Comparison of ENCODE assay signal across 29 cellular contexts in genomic region chr2:113027691-113028090, GRCh38. TPM values are rescaled to one million over a fixed set of nuclear protein-coding genes. Genes with fewer than 3 reads are reported as not detected.
DNase-seq lines count a peak whose midpoint lies in the region; ATAC-seq and TF ChIP-seq lines count a peak whose summit lies in the region.
"Had no signal": no experiment of that assay in that cellular context is flagged by ENCODE, and none has a peak within 500 bp of the region (broad histone marks: within the 10 kb centered on the region; RNA-seq: fewer than 3 reads in every experiment).

No MANE protein-coding gene starts in this region.

- H3K27me3 ChIP-seq in GM23338 (ENCODE audit: insufficient read depth) (no peaks in the 10 kb centered on the region), esophagus muscularis mucosa (peaks cover 0 to 34% (median 0%) of the 10 kb centered on the region in 4 donors), neural progenitor cell (peaks cover 41% of the 10 kb centered on the region)
- H3K27me3 ChIP-seq: BE2C, BLaER1 had no signal

- H3K27ac ChIP-seq in GM23338 (ENCODE audit: low read depth) (no peak overlapping the region), esophagus muscularis mucosa (replicated peaks in 1 of 4) (no peak overlapping the region), neural progenitor cell (no peak overlapping the region)
- H3K27ac ChIP-seq: 22Rv1, A549, BLaER1 had no signal

- intact Hi-C loops in esophagus muscularis mucosa (cut with DNase I), result no loop called here
- intact Hi-C loops in activated CD4-positive, alpha-beta T cell treated with anti-CD3 and anti-CD28 coated beads, Interleukin-2, amount 10 ng/mL, durations not matched to agents 24 days and 14 days (cut with micrococcal nuclease), result no loop called here

- H3K9me3 Mint-ChIP-seq in GM23338 (no peaks in the 10 kb centered on the region; the same call in 1 of the 3 replicates), neural progenitor cell (no peaks in the 10 kb centered on the region)
- peaks cover 6% of the 10 kb centered on the region for H3K9me3 Mint-ChIP-seq in activated CD4-positive, alpha-beta T cell treated with anti-CD3 and anti-CD28 coated beads, Interleukin-2, amount 10 ng/mL, durations not matched to agents 24 days and 14 days
- H3K9me3 Mint-ChIP-seq: CD4-positive, alpha-beta memory T cell; CD8-positive, alpha-beta memory T cell had no signal

- H4K20me1 ChIP-seq in GM23338 (replicated peaks; ENCODE audit: insufficient read depth), result no peaks in the 10 kb centered on the region
- no peaks in the 10 kb centered on the region for H4K20me1 ChIP-seq in neural progenitor cell (ENCODE audit: low read depth)
- H4K20me1 ChIP-seq: BLaER1 had no signal

- H3K79me2 ChIP-seq in GM23338 (replicated peaks; ENCODE audit: insufficient read depth) (no peaks in the 10 kb centered on the region), neural progenitor cell (ENCODE audit: low read depth) (no peaks in the 10 kb centered on the region)

- no peak for TF ChIP-seq EP300 in esophagus muscularis mucosa (IDR thresholded peaks at IDR 0.05)

- H3F3A ChIP-seq in GM23338 (replicated peaks; ENCODE audit: low read depth) (no peaks in the 10 kb centered on the region), neural progenitor cell (ENCODE audit: low read depth) (no peaks in the 10 kb centered on the region)

- H3K9ac ChIP-seq in neural progenitor cell, result no peak overlapping the region
- H3K9ac ChIP-seq: BLaER1 had no signal

- H2AFZ ChIP-seq in GM23338 (peak overlapping the region; percentile 63; the same call in 1 of the 2 replicates), neural progenitor cell (replicated peaks) (peak overlapping the region; percentile 79)

- TF ChIP-seq POLR2A in esophagus muscularis mucosa (IDR thresholded peaks at IDR 0.05; ENCODE audit: low read depth), result no peak

- H3K4me1 ChIP-seq in GM23338 (ENCODE audit: insufficient read depth), result peaks cover 5% of the 10 kb centered on the region; the same call in 1 of the 2 replicates
- no peaks in the 10 kb centered on the region for H3K4me1 ChIP-seq in esophagus muscularis mucosa
- H3K4me1 ChIP-seq in neural progenitor cell, result no peaks in the 10 kb centered on the region
- H3K4me1 ChIP-seq: A549, BE2C had no signal

- H3K4me2 ChIP-seq in GM23338 (no peak overlapping the region), neural progenitor cell (no peak overlapping the region)
- H3K4me2 ChIP-seq: A549, BLaER1 had no signal

- no peak for ATAC-seq in GM23338
- ATAC-seq in GM19397 (IDR thresholded peaks at IDR 0.05; ENCODE audit: unreplicated experiment), result no peak
- ATAC-seq: GM12878 had no signal

- H3K4me1 Mint-ChIP-seq in GM23338 (peaks cover 13% of the 10 kb centered on the region; the same call in 2 of the 3 replicates), neural progenitor cell (no peaks in the 10 kb centered on the region)
- no peaks in the 10 kb centered on the region for H3K4me1 Mint-ChIP-seq in activated CD4-positive, alpha-beta T cell treated with anti-CD3 and anti-CD28 coated beads, Interleukin-2, amount 10 ng/mL, durations not matched to agents 24 days and 14 days
- H3K4me1 Mint-ChIP-seq: CD4-positive, CD25-positive, alpha-beta regulatory T cell; CD8-positive, alpha-beta memory T cell had no signal

- H3K4me3 Mint-ChIP-seq in GM23338 (no peak overlapping the region), neural progenitor cell (no peak overlapping the region)
- no peak overlapping the region for H3K4me3 Mint-ChIP-seq in activated CD4-positive, alpha-beta T cell treated with anti-CD3 and anti-CD28 coated beads, Interleukin-2, amount 10 ng/mL, durations not matched to agents 24 days and 14 days
- H3K4me3 Mint-ChIP-seq: CD4-positive, alpha-beta memory T cell; CD4-positive, CD25-positive, alpha-beta regulatory T cell; CD8-positive, alpha-beta memory T cell had no signal

- H3K27ac Mint-ChIP-seq in GM23338, result no peak overlapping the region
- no peak overlapping the region for H3K27ac Mint-ChIP-seq in neural progenitor cell
- H3K27ac Mint-ChIP-seq in activated CD4-positive, alpha-beta T cell treated with anti-CD3 and anti-CD28 coated beads, Interleukin-2, amount 10 ng/mL, durations not matched to agents 24 days and 14 days, result no peak overlapping the region
- H3K27ac Mint-ChIP-seq: CD4-positive, CD25-positive, alpha-beta regulatory T cell; CD8-positive, alpha-beta memory T cell had no signal

- TF ChIP-seq CTCF in GM23338 (conservative IDR thresholded peaks at IDR 0.05; ENCODE audit: low read depth in 2 of 2) (no peak), esophagus muscularis mucosa (IDR thresholded peaks at IDR 0.05) (no peak), neural progenitor cell (IDR thresholded peaks at IDR 0.05) (no peak)

- DNase-seq in GM23338 (ENCODE audit: low spot score), result no peak
- DNase-seq in esophagus muscularis mucosa (ENCODE audit: extremely low spot score), result peak; percentile 86
- DNase-seq in neural progenitor cell (ENCODE audit: low spot score), result no peak
- DNase-seq in T1000 (lab: John Stamatoyannopoulos, UW), result no peak
- no peak for DNase-seq in activated CD4-positive, alpha-beta T cell treated with anti-CD3 and anti-CD28 coated beads, Interleukin-2, amount 10 ng/mL, durations not matched to agents 24 days and 14 days
- DNase-seq: ACHN; BE2C; C1 segment of cervical spinal cord; CD4-positive, alpha-beta memory T cell; CD4-positive, CD25-positive, alpha-beta regulatory T cell; CD8-positive, alpha-beta memory T cell; COR-L47; DMS 273 treated with DMSO at 0.1 percent for 48 hours; DMS153; DMS53; DMS79; DND-41; EL; GDM1 had no signal

- 55% methylated on average over 2 of the region's 2 CpGs for WGBS in esophagus muscularis mucosa

- no peaks in the 10 kb centered on the region for H3K36me3 ChIP-seq in GM23338 (ENCODE audit: insufficient read depth)
- no peaks in the 10 kb centered on the region for H3K36me3 ChIP-seq in esophagus muscularis mucosa
- H3K36me3 ChIP-seq in neural progenitor cell, result no peaks in the 10 kb centered on the region
- H3K36me3 ChIP-seq: BE2C, BLaER1 had no signal

- H3K9me2 ChIP-seq in GM23338 (ENCODE audit: insufficient read depth), result peaks cover 16% of the 10 kb centered on the region; the same call in 1 of the 2 replicates

- H3K36me3 Mint-ChIP-seq in GM23338 (ENCODE audit: low read depth) (no peaks in the 10 kb centered on the region), neural progenitor cell (no peaks in the 10 kb centered on the region)
- H3K36me3 Mint-ChIP-seq in activated CD4-positive, alpha-beta T cell treated with anti-CD3 and anti-CD28 coated beads, Interleukin-2, amount 10 ng/mL, durations not matched to agents 24 days and 14 days (ENCODE audit: low read depth), result no peaks in the 10 kb centered on the region
- H3K36me3 Mint-ChIP-seq: CD14-positive monocyte; CD4-positive, alpha-beta memory T cell; CD4-positive, CD25-positive, alpha-beta regulatory T cell; CD8-positive, alpha-beta memory T cell had no signal

- H3K9me3 ChIP-seq in esophagus muscularis mucosa (no peaks in the 10 kb centered on the region), neural progenitor cell (ENCODE audit: low read depth) (no peaks in the 10 kb centered on the region)
- H3K9me3 ChIP-seq: A549, BE2C, BLaER1 had no signal

- H3K4me3 ChIP-seq in GM23338 (no peak overlapping the region), esophagus muscularis mucosa (no peak overlapping the region), neural progenitor cell (no peak overlapping the region)
- H3K4me3 ChIP-seq: A549, BLaER1, GM12878 had no signal

- peaks cover 5% of the 10 kb centered on the region for H3K27me3 Mint-ChIP-seq in GM23338 (ENCODE audit: insufficient read depth, low read depth, poor library complexity)
- peaks cover 7% of the 10 kb centered on the region for H3K27me3 Mint-ChIP-seq in neural progenitor cell (ENCODE audit: insufficient read depth, low read depth)
- peaks cover 54% of the 10 kb centered on the region for H3K27me3 Mint-ChIP-seq in activated CD4-positive, alpha-beta T cell treated with anti-CD3 and anti-CD28 coated beads, Interleukin-2, amount 10 ng/mL, durations not matched to agents 24 days and 14 days

RNA-seq across cellular contexts. Expression of gene IL36A, which starts 22.4 kb away (rescaled TPM):
- not detected in 2 replicates for total RNA-seq in GM23338 (2014; rRNA removed; shearing (Covaris generic))
- not detected in 2 replicates for polyA plus RNA-seq in GM23338 (2016; fragmentation: Nextera tagmentation; extraction: Ambion mirVana)
- total RNA-seq in esophagus muscularis mucosa (not detected), neural progenitor cell (ENCODE audit: low replicate concordance) (not detected in 2 replicates)
- total RNA-seq in activated CD4-positive, alpha-beta T cell treated with anti-CD3 and anti-CD28 coated beads, Interleukin-2, amount 10 ng/mL, durations not matched to agents 24 days and 14 days, result 0.23 TPM in 1 of 2 replicates, not detected in the other
- total RNA-seq: A172; CD4-positive, alpha-beta memory T cell; CD4-positive, CD25-positive, alpha-beta regulatory T cell; CD8-positive, alpha-beta memory T cell; Daoy; G401; GM12878 had no signal
- polyA plus RNA-seq: A549; AG04450; CD14-positive monocyte; CD8-positive, alpha-beta memory T cell; GM12878 had no signal

RNA-seq across cellular contexts. Expression of gene IL36B, which starts 25.0 kb away (rescaled TPM):
- not detected in 2 replicates for total RNA-seq in GM23338 (2014; rRNA removed; shearing (Covaris generic))
- polyA plus RNA-seq in GM23338 (2016; fragmentation: Nextera tagmentation; extraction: Ambion mirVana), result not detected in 2 replicates
- not detected for total RNA-seq in esophagus muscularis mucosa
- total RNA-seq in neural progenitor cell (ENCODE audit: low replicate concordance), result not detected in 2 replicates
- total RNA-seq in activated CD4-positive, alpha-beta T cell treated with anti-CD3 and anti-CD28 coated beads, Interleukin-2, amount 10 ng/mL, durations not matched to agents 24 days and 14 days, result not detected in 2 replicates
- total RNA-seq: CD4-positive, alpha-beta memory T cell; CD4-positive, CD25-positive, alpha-beta regulatory T cell; CD8-positive, alpha-beta memory T cell; Daoy; G401; GM12878 had no signal
- polyA plus RNA-seq: A549; AG04450; CD14-positive monocyte; CD4-positive, alpha-beta memory T cell; CD4-positive, CD25-positive, alpha-beta regulatory T cell; CD8-positive, alpha-beta memory T cell; GM12878 had no signal

RNA-seq across cellular contexts. Expression of gene IL36RN, which starts 31.3 kb away (rescaled TPM):
- not detected in 2 replicates for total RNA-seq in GM23338 (2014; rRNA removed; shearing (Covaris generic))
- polyA plus RNA-seq in GM23338 (2016; fragmentation: Nextera tagmentation; extraction: Ambion mirVana), result not detected in 2 replicates
- total RNA-seq in esophagus muscularis mucosa, result not detected
- total RNA-seq in neural progenitor cell (ENCODE audit: low replicate concordance), result not detected in 2 replicates
- total RNA-seq in activated CD4-positive, alpha-beta T cell treated with anti-CD3 and anti-CD28 coated beads, Interleukin-2, amount 10 ng/mL, durations not matched to agents 24 days and 14 days, result not detected in 2 replicates
- total RNA-seq: A172; CD4-positive, alpha-beta memory T cell; CD4-positive, CD25-positive, alpha-beta regulatory T cell; CD8-positive, alpha-beta memory T cell; Daoy; G401; GM12878 had no signal
- polyA plus RNA-seq: A549; AG04450; CD14-positive monocyte; CD4-positive, alpha-beta memory T cell; CD4-positive, CD25-positive, alpha-beta regulatory T cell; CD8-positive, alpha-beta memory T cell; GM12878 had no signal

RNA-seq across cellular contexts. Expression of gene IL1F10, which starts 40.1 kb away (rescaled TPM):
- total RNA-seq in GM23338 (2014; rRNA removed; shearing (Covaris generic)), result not detected in 2 replicates
- not detected in 2 replicates for polyA plus RNA-seq in GM23338 (2016; fragmentation: Nextera tagmentation; extraction: Ambion mirVana)
- total RNA-seq in esophagus muscularis mucosa (not detected), neural progenitor cell (ENCODE audit: low replicate concordance) (not detected in 2 replicates)
- not detected in 2 replicates for total RNA-seq in activated CD4-positive, alpha-beta T cell treated with anti-CD3 and anti-CD28 coated beads, Interleukin-2, amount 10 ng/mL, durations not matched to agents 24 days and 14 days
- total RNA-seq: A172; CD4-positive, alpha-beta memory T cell; CD4-positive, CD25-positive, alpha-beta regulatory T cell; CD8-positive, alpha-beta memory T cell; Daoy; G401; GM12878 had no signal
- polyA plus RNA-seq: A549; AG04450; CD14-positive monocyte; CD4-positive, alpha-beta memory T cell; CD4-positive, CD25-positive, alpha-beta regulatory T cell; CD8-positive, alpha-beta memory T cell; GM12878 had no signal

RNA-seq across cellular contexts. Expression of gene IL36G, which starts 49.9 kb away (rescaled TPM):
- total RNA-seq in GM23338 (2014; rRNA removed; shearing (Covaris generic)), result 0.70 TPM in 1 of 2 replicates, not detected in the other
- not detected in 2 replicates for polyA plus RNA-seq in GM23338 (2016; fragmentation: Nextera tagmentation; extraction: Ambion mirVana)
- total RNA-seq in esophagus muscularis mucosa (not detected), neural progenitor cell (ENCODE audit: low replicate concordance) (0.59 and 1.3 TPM in 2 replicates)
- total RNA-seq in activated CD4-positive, alpha-beta T cell treated with anti-CD3 and anti-CD28 coated beads, Interleukin-2, amount 10 ng/mL, durations not matched to agents 24 days and 14 days, result not detected in 2 replicates
- total RNA-seq: A172; CD4-positive, alpha-beta memory T cell; CD4-positive, CD25-positive, alpha-beta regulatory T cell; CD8-positive, alpha-beta memory T cell; G401; GM12878 had no signal
- polyA plus RNA-seq: AG04450; CD14-positive monocyte; CD4-positive, alpha-beta memory T cell; CD4-positive, CD25-positive, alpha-beta regulatory T cell; CD8-positive, alpha-beta memory T cell had no signal
